In the genomic region with DNA sequence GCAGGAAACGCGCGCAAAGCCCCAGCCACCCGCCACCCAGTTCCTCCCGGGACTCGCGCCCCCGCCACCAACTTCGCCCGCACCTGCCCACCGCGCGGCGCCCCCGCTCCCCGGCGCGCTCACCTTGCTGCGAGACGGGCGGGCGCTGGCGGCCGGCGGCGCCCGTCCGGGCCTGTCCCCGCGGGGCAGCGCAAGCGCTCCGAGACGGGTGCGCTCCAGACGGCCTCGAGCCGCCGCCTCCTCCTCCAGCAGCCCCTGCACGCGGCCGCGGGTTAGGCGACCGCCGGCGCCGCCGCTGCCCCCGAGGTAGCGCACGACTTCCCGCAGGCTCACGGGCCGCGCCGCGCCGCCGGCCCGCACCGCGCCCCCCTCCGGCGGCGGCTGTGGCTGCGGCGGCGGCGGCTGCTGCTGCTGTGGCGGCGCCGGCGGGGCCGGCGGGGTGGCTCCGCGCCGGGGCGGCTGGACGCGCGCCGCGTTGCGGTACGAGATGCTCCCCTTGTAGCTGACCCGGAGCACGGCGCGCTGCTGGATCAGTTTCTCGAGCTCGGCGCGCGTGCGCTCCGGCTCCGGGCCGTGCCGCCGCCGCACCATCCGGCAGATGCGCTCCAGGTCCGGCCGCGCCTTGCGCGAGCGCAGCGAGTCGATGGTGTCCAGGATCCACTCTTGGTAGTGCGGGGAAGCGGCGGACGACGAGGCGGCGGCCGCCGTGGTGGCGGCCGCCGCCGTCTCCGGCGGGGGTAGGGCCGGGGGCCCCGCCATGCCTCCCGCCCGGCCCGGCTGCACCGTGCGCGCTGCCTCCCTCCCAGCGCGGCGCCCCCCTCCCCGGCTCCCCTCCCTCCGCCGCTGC, we compare ENCODE assay signal across 7 cellular contexts. TPM values are rescaled to one million over a fixed set of nuclear protein-coding genes. Genes with fewer than 3 reads are reported as not detected.
DNase-seq lines count a peak whose midpoint lies in the region; ATAC-seq, FAIRE-seq and TF ChIP-seq lines count a peak whose summit lies in the region.

No MANE protein-coding gene starts in this region.

- peaks cover 10% of the 10 kb centered on the region for H3K9me3 ChIP-seq in K562 (replicated peaks; ENCODE audit: control insufficient read depth, insufficient read depth, low read depth, low read length)
- H3K9me3 ChIP-seq in iPS-18c (ENCODE audit: control insufficient read depth, insufficient read depth, low read length), result peaks cover 3% of the 10 kb centered on the region
- H3K9me3 ChIP-seq in smooth muscle cell (replicated peaks; ENCODE audit: low read depth), result no peaks in the 10 kb centered on the region

- H3K36me3 ChIP-seq in K562 (ENCODE audit: control insufficient read depth, insufficient read depth, low read length) (peaks cover 22% of the 10 kb centered on the region; the same call in 2 of the 3 replicates), smooth muscle cell (ENCODE audit: low read depth) (no peaks in the 10 kb centered on the region)

- TF ChIP-seq EP300 in K562 (IDR thresholded peaks at IDR 0.05; ENCODE audit: low read length), result no peak

- no peak for TF ChIP-seq POLR2A in K562 (conservative IDR thresholded peaks at IDR 0.05)

- H3K4me1 ChIP-seq in K562 (replicated peaks in 1 of 2; ENCODE audit: control insufficient read depth in 2 of 2, insufficient read depth in 2 of 2, low read length in 2 of 2) (peaks cover 12 to 39% of the 10 kb centered on the region in 2 experiments; a peak in 3 of 5 replicates), smooth muscle cell (ENCODE audit: low read depth) (no peaks in the 10 kb centered on the region)

- H3K9me1 ChIP-seq in K562 (ENCODE audit: control insufficient read depth, insufficient read depth, low read length), result no peaks in the 10 kb centered on the region

- no peak for FAIRE-seq in K562 (lab: Jason Lieb, UNC)

- H3F3A ChIP-seq in smooth muscle cell (ENCODE audit: low read depth), result no peaks in the 10 kb centered on the region

- peak overlapping the region; percentile 79 for H3K27ac ChIP-seq in K562 (ENCODE audit: extremely low read depth, low read depth, low read length)
- H3K27ac ChIP-seq in smooth muscle cell (ENCODE audit: low read depth), result no peak overlapping the region

- BruUV-seq in K562 (replicated peaks; lab: Mats Ljungman, UMichigan), result no TSS peak

- ATAC-seq in HG03439 (IDR thresholded peaks at IDR 0.05; ENCODE audit: unreplicated experiment) (peak; percentile 11), K562 (peak; percentile 11)

- H3K4me2 ChIP-seq in K562 (ENCODE audit: insufficient read depth, low read length) (peak overlapping the region; percentile 70), smooth muscle cell (peak overlapping the region; percentile 100)

- in situ Hi-C loops in K562 (cut with MboI), result no loop called here

- peaks cover 8% of the 10 kb centered on the region for H3K9me3 Mint-ChIP-seq in T-helper 1 cell treated with Interleukin-12 subunit alpha and Interleukin-12 subunit beta and Interleukin-4 antibody, amounts not matched to agents 30 μg/mL and 1 μg/mL, for 36 hours

- H3K9ac ChIP-seq in K562 (ENCODE audit: insufficient read depth in 1 of 2, low read depth in 2 of 2, low read length in 2 of 2) (peak overlapping the region; percentile 61 to 95), smooth muscle cell (ENCODE audit: low read depth) (no peak overlapping the region)

- H3K4me1 Mint-ChIP-seq in T-helper 1 cell treated with Interleukin-12 subunit alpha and Interleukin-12 subunit beta and Interleukin-4 antibody, amounts not matched to agents 30 μg/mL and 1 μg/mL, for 36 hours (ENCODE audit: low read depth), result peaks cover 18% of the 10 kb centered on the region

- no peaks in the 10 kb centered on the region for H4K20me1 ChIP-seq in K562 (replicated peaks; ENCODE audit: control insufficient read depth, insufficient read depth, low read length)
- peaks cover 12% of the 10 kb centered on the region for H4K20me1 ChIP-seq in smooth muscle cell (ENCODE audit: low read depth)

- TF ChIP-seq RAD21 in K562 (CRISPR knock-in tag; conservative IDR thresholded peaks at IDR 0.05 in 1 of 2, IDR thresholded peaks at IDR 0.05 in 1 of 2), result peak in 1 of 2 experiments; percentile 3; a peak in 1 of 4 replicates

- under 1% methylated on average over 56 of the region's 142 CpGs for WGBS in K562 (ENCODE audit: insufficient coverage, low coverage, missing lambda C conversion rate)
- WGBS in smooth muscle cell (ENCODE audit: low lambda C conversion rate), result 1% methylated on average over 28 of the region's 142 CpGs

- CTCF ChIA-PET in K562 (lab: Yijun Ruan, JAX; ENCODE audit: low intra/inter-chr PET ratio), result interaction anchor here (0.6 to 1.0 kb wide), 3 partner anchors 17 to 211 kb away, joined by 3 to 5 read pairs (median 3); no protein-coding TSS in a partner anchor

- no peaks in the 10 kb centered on the region for H3K27me3 ChIP-seq in K562 (ENCODE audit: control insufficient read depth in 2 of 2, insufficient read depth in 2 of 2, low read length in 2 of 2)
- H3K27me3 ChIP-seq in smooth muscle cell (ENCODE audit: low read depth), result no peaks in the 10 kb centered on the region

- H3K4me3 Mint-ChIP-seq in T-helper 1 cell treated with Interleukin-12 subunit alpha and Interleukin-12 subunit beta and Interleukin-4 antibody, amounts not matched to agents 30 μg/mL and 1 μg/mL, for 36 hours, result peak overlapping the region; percentile 82

- peaks cover 17% of the 10 kb centered on the region for H3K36me3 Mint-ChIP-seq in T-helper 1 cell treated with Interleukin-12 subunit alpha and Interleukin-12 subunit beta and Interleukin-4 antibody, amounts not matched to agents 30 μg/mL and 1 μg/mL, for 36 hours (ENCODE audit: low read depth)

- H3K79me2 ChIP-seq in K562 (ENCODE audit: control insufficient read depth, insufficient read depth, low read length), result peaks cover 13% of the 10 kb centered on the region
- no peaks in the 10 kb centered on the region for H3K79me2 ChIP-seq in smooth muscle cell (ENCODE audit: low read depth)

- H3K4me3 ChIP-seq in GM12864 (ENCODE audit: low read depth, low read length) (peak overlapping the region; percentile 62), K562 (peak overlapping the region; percentile 63), iPS-18c (ENCODE audit: insufficient read depth, low read depth, low read length) (peak overlapping the region; percentile 61), smooth muscle cell (peak overlapping the region; percentile 97)

- H3K27ac Mint-ChIP-seq in T-helper 1 cell treated with Interleukin-12 subunit alpha and Interleukin-12 subunit beta and Interleukin-4 antibody, amounts not matched to agents 30 μg/mL and 1 μg/mL, for 36 hours, result peak overlapping the region; percentile 4

- H2AFZ ChIP-seq in K562 (ENCODE audit: low read depth, low read length) (peak overlapping the region; percentile 70; the same call in 1 of the 2 replicates), smooth muscle cell (ENCODE audit: low read depth) (no peak overlapping the region)

- intact Hi-C loops in K562 (cut with micrococcal nuclease), result loop anchor here (2.0 kb wide), 1 partner anchor 47 kb away; a partner anchor contains a TSS

- POLR2A ChIA-PET in K562 (lab: Yijun Ruan, JAX), result no interaction called here

- DNase-seq in GM12864 (ENCODE audit: low read depth), result no peak
- peak; percentile 70 to 76 (median 72) for DNase-seq in K562 (ENCODE audit: extremely low read depth in 1 of 4, low spot score in 3 of 4)
- no peak for DNase-seq in smooth muscle cell (lab: John Stamatoyannopoulos, UW; ENCODE audit: unreplicated experiment)
- no peak for DNase-seq in NCI-H1694 treated with DMSO at 0.1 percent for 48 hours (lab: John Stamatoyannopoulos, UW)

- no peaks in the 10 kb centered on the region for H3K27me3 Mint-ChIP-seq in T-helper 1 cell treated with Interleukin-12 subunit alpha and Interleukin-12 subunit beta and Interleukin-4 antibody, amounts not matched to agents 30 μg/mL and 1 μg/mL, for 36 hours (ENCODE audit: low read depth)

- peak; percentile 6 for TF ChIP-seq CTCF in GM12864 (IDR thresholded peaks at IDR 0.05; ENCODE audit: low read depth, low read length, missing control alignments)
- TF ChIP-seq CTCF in K562 (IDR thresholded peaks at IDR 0.05 in 2 of 3, conservative IDR thresholded peaks at IDR 0.05 in 1 of 3; ENCODE audit: insufficient read depth in 2 of 3, low read depth in 1 of 3, low read length in 3 of 3), result peak in 2 of 3 experiments; percentile 19 to 31; a peak in 2 of 6 replicates
- TF ChIP-seq CTCF in smooth muscle cell (IDR thresholded peaks at IDR 0.05; ENCODE audit: borderline replicate concordance, insufficient read depth, poor library complexity, severe bottlenecking), result no peak

RNA-seq across cellular contexts. Expression of a gene that starts 0.7 kb away (rescaled TPM):
- 9.8 and 27.6 TPM in 2 replicates for total RNA-seq in K562 (2011; cell fraction: chromatin; rRNA removed; ENCODE audit: low replicate concordance)
- 23.5 and 24.9 TPM in 2 replicates for total RNA-seq in K562 (2011; cell fraction: nucleolus; rRNA removed)
- 12.7 and 15.1 TPM in 2 replicates for total RNA-seq in K562 (2011; cell fraction: nucleoplasm; rRNA removed)
- 65.4 and 71.9 TPM in 2 replicates for total RNA-seq in K562 (2014; rRNA removed)
- total RNA-seq in K562 (2014; rRNA removed; fragmentation: Illumina TruSeq; extraction: Trizol), result 15.4 and 16.0 TPM in 2 replicates
- 43.5 and 51.7 TPM in 2 replicates for total RNA-seq in K562 (2015; rRNA removed; fragmentation: Illumina TruSeq; extraction: Trizol)
- total RNA-seq in K562 (2021), result 85.9 and 96.0 TPM in 2 replicates
- 14.3 and 14.8 TPM in 2 replicates for polyA plus RNA-seq in K562 (2011; rRNA removed)
- 15.9 and 30.2 TPM in 2 replicates for polyA plus RNA-seq in K562 (2011; cell fraction: cytosol; rRNA removed)
- 34.7 and 64.0 TPM in 2 replicates for polyA plus RNA-seq in K562 (2011; cell fraction: nucleus; rRNA removed)
- polyA plus RNA-seq in K562 (2012), result 39.1 and 39.7 TPM in 2 replicates
- 45.7 and 48.9 TPM in 2 replicates for polyA plus RNA-seq in K562 (2014; fragmentation: Illumina TruSeq; extraction: Trizol)
- polyA plus RNA-seq in K562 (2014; fragmentation: Nextera tagmentation; extraction: Ambion mirVana), result 1 to 10 TPM; 2.9 to 3.1 TPM
- polyA plus RNA-seq in K562 (2014; rRNA removed), result 44.5 and 47.8 TPM in 2 replicates
- polyA minus RNA-seq in K562 (2011; rRNA and poly(A)+ RNA removed), result 4.1 and 7.6 TPM in 2 replicates
- polyA minus RNA-seq in K562 (2011; cell fraction: cytosol; rRNA and poly(A)+ RNA removed), result 22.9 and 32.7 TPM in 2 replicates
- 4.8 and 5.0 TPM in 2 replicates for polyA minus RNA-seq in K562 (2011; cell fraction: nucleus; rRNA and poly(A)+ RNA removed)
- 35.0 and 46.7 TPM in 2 replicates for total RNA-seq in smooth muscle cell
- polyA plus RNA-seq in smooth muscle cell, result 71.3 and 84.1 TPM in 2 replicates

RNA-seq across cellular contexts. Expression of a gene that starts 4.3 kb away (rescaled TPM):
- 0.83 and 2.1 TPM in 2 replicates for total RNA-seq in K562 (2011; cell fraction: chromatin; rRNA removed; ENCODE audit: low replicate concordance)
- 3.7 and 4.5 TPM in 2 replicates for total RNA-seq in K562 (2011; cell fraction: nucleolus; rRNA removed)
- 1.8 and 2.1 TPM in 2 replicates for total RNA-seq in K562 (2011; cell fraction: nucleoplasm; rRNA removed)
- 0.45 and 1.5 TPM in 2 replicates for total RNA-seq in K562 (2014; rRNA removed)
- total RNA-seq in K562 (2014; rRNA removed; fragmentation: Illumina TruSeq; extraction: Trizol), result 0.35 TPM in 1 of 2 replicates, not detected in the other
- total RNA-seq in K562 (2015; rRNA removed; fragmentation: Illumina TruSeq; extraction: Trizol), result 0.29 and 0.53 TPM in 2 replicates
- 1.1 and 2.1 TPM in 2 replicates for total RNA-seq in K562 (2021)
- 0.39 and 0.56 TPM in 2 replicates for polyA plus RNA-seq in K562 (2011; rRNA removed)
- 0.46 and 0.97 TPM in 2 replicates for polyA plus RNA-seq in K562 (2011; cell fraction: cytosol; rRNA removed)
- polyA plus RNA-seq in K562 (2011; cell fraction: nucleus; rRNA removed), result 1.2 and 3.8 TPM in 2 replicates
- 0.62 and 0.68 TPM in 2 replicates for polyA plus RNA-seq in K562 (2012)
- polyA plus RNA-seq in K562 (2014; fragmentation: Illumina TruSeq; extraction: Trizol), result 0.28 and 0.39 TPM in 2 replicates
- polyA plus RNA-seq in K562 (2014; fragmentation: Nextera tagmentation; extraction: Ambion mirVana), result not detected
- polyA plus RNA-seq in K562 (2014; rRNA removed), result 1.8 TPM in 1 of 2 replicates, not detected in the other
- 0.14 TPM in 1 of 2 replicates, not detected in the other for polyA minus RNA-seq in K562 (2011; rRNA and poly(A)+ RNA removed)
- not detected in 2 replicates for polyA minus RNA-seq in K562 (2011; cell fraction: cytosol; rRNA and poly(A)+ RNA removed)
- polyA minus RNA-seq in K562 (2011; cell fraction: nucleus; rRNA and poly(A)+ RNA removed), result 1.5 and 3.0 TPM in 2 replicates
- not detected in 2 replicates for total RNA-seq in smooth muscle cell
- 0.17 and 0.49 TPM in 2 replicates for polyA plus RNA-seq in smooth muscle cell

RNA-seq across cellular contexts. Expression of a gene that starts 17.3 kb away (rescaled TPM):
- 1.7 and 5.3 TPM in 2 replicates for total RNA-seq in K562 (2011; cell fraction: chromatin; rRNA removed; ENCODE audit: low replicate concordance)
- total RNA-seq in K562 (2011; cell fraction: nucleolus; rRNA removed), result 5.5 and 5.7 TPM in 2 replicates
- total RNA-seq in K562 (2011; cell fraction: nucleoplasm; rRNA removed), result 4.1 and 5.0 TPM in 2 replicates
- total RNA-seq in K562 (2014; rRNA removed), result 3.1 and 3.9 TPM in 2 replicates
- 0.69 and 0.73 TPM in 2 replicates for total RNA-seq in K562 (2014; rRNA removed; fragmentation: Illumina TruSeq; extraction: Trizol)
- total RNA-seq in K562 (2015; rRNA removed; fragmentation: Illumina TruSeq; extraction: Trizol), result 1.6 and 1.9 TPM in 2 replicates
- 1.9 and 2.9 TPM in 2 replicates for total RNA-seq in K562 (2021)
- 1.2 and 2.1 TPM in 2 replicates for polyA plus RNA-seq in K562 (2011; rRNA removed)
- 2.1 and 3.0 TPM in 2 replicates for polyA plus RNA-seq in K562 (2011; cell fraction: cytosol; rRNA removed)
- polyA plus RNA-seq in K562 (2011; cell fraction: nucleus; rRNA removed), result 8.6 and 12.9 TPM in 2 replicates
- polyA plus RNA-seq in K562 (2012), result 3.6 and 4.2 TPM in 2 replicates
- 2.6 and 3.2 TPM in 2 replicates for polyA plus RNA-seq in K562 (2014; fragmentation: Illumina TruSeq; extraction: Trizol)
- under 1 TPM; 0.25 to 0.37 TPM for polyA plus RNA-seq in K562 (2014; fragmentation: Nextera tagmentation; extraction: Ambion mirVana)
- polyA plus RNA-seq in K562 (2014; rRNA removed), result 5.4 and 5.6 TPM in 2 replicates
- polyA minus RNA-seq in K562 (2011; rRNA and poly(A)+ RNA removed), result not detected in 2 replicates
- polyA minus RNA-seq in K562 (2011; cell fraction: cytosol; rRNA and poly(A)+ RNA removed), result 0.91 TPM in 1 of 2 replicates, not detected in the other
- 1.8 and 1.9 TPM in 2 replicates for polyA minus RNA-seq in K562 (2011; cell fraction: nucleus; rRNA and poly(A)+ RNA removed)
- total RNA-seq in smooth muscle cell, result 2.4 TPM in 1 of 2 replicates, not detected in the other
- 0.61 and 2.0 TPM in 2 replicates for polyA plus RNA-seq in smooth muscle cell

RNA-seq across cellular contexts. Expression of a gene that starts 27.7 kb away (rescaled TPM):
- 26.1 and 58.3 TPM in 2 replicates for total RNA-seq in K562 (2011; cell fraction: chromatin; rRNA removed; ENCODE audit: low replicate concordance)
- 30.5 and 42.7 TPM in 2 replicates for total RNA-seq in K562 (2011; cell fraction: nucleolus; rRNA removed)
- total RNA-seq in K562 (2011; cell fraction: nucleoplasm; rRNA removed), result 28.7 and 35.1 TPM in 2 replicates
- total RNA-seq in K562 (2014; rRNA removed) (8.4 and 12.7 TPM in 2 replicates), K562 (2014; rRNA removed; fragmentation: Illumina TruSeq; extraction: Trizol) (10.6 and 13.0 TPM in 2 replicates), K562 (2015; rRNA removed; fragmentation: Illumina TruSeq; extraction: Trizol) (11.9 and 12.2 TPM in 2 replicates), K562 (2021) (57.8 and 63.1 TPM in 2 replicates), smooth muscle cell (20.7 and 30.3 TPM in 2 replicates)
- polyA plus RNA-seq in K562 (2011; rRNA removed) (19.9 and 22.9 TPM in 2 replicates), K562 (2014; fragmentation: Illumina TruSeq; extraction: Trizol) (50.6 and 59.4 TPM in 2 replicates), K562 (2014; fragmentation: Nextera tagmentation; extraction: Ambion mirVana) (1 to 10 TPM; 1.2 to 1.7 TPM), K562 (2014; rRNA removed) (37.6 and 39.7 TPM in 2 replicates), smooth muscle cell (11.1 and 14.4 TPM in 2 replicates)
- polyA plus RNA-seq in K562 (2011; cell fraction: cytosol; rRNA removed), result 18.1 and 22.9 TPM in 2 replicates
- polyA plus RNA-seq in K562 (2011; cell fraction: nucleus; rRNA removed), result 9.4 and 10.8 TPM in 2 replicates
- polyA plus RNA-seq in K562 (2012), result 53.1 and 56.7 TPM in 2 replicates
- polyA minus RNA-seq in K562 (2011; rRNA and poly(A)+ RNA removed), result 16.0 and 20.3 TPM in 2 replicates
- polyA minus RNA-seq in K562 (2011; cell fraction: cytosol; rRNA and poly(A)+ RNA removed), result 18.1 and 18.7 TPM in 2 replicates
- 7.5 and 8.3 TPM in 2 replicates for polyA minus RNA-seq in K562 (2011; cell fraction: nucleus; rRNA and poly(A)+ RNA removed)

RNA-seq across cellular contexts. Expression of a gene that starts 28.0 kb away (rescaled TPM):
- total RNA-seq in K562 (2011; cell fraction: chromatin; rRNA removed; ENCODE audit: low replicate concordance), result 0.53 and 0.76 TPM in 2 replicates
- 0.33 and 0.92 TPM in 2 replicates for total RNA-seq in K562 (2011; cell fraction: nucleolus; rRNA removed)
- 0.73 and 0.99 TPM in 2 replicates for total RNA-seq in K562 (2011; cell fraction: nucleoplasm; rRNA removed)
- 8.2 and 8.9 TPM in 2 replicates for total RNA-seq in K562 (2014; rRNA removed)
- total RNA-seq in K562 (2014; rRNA removed; fragmentation: Illumina TruSeq; extraction: Trizol), result 2.5 and 2.8 TPM in 2 replicates
- 3.3 and 3.7 TPM in 2 replicates for total RNA-seq in K562 (2015; rRNA removed; fragmentation: Illumina TruSeq; extraction: Trizol)
- total RNA-seq in K562 (2021), result 7.6 and 9.3 TPM in 2 replicates
- polyA plus RNA-seq in K562 (2011; rRNA removed), result 2.3 and 2.9 TPM in 2 replicates
- polyA plus RNA-seq in K562 (2011; cell fraction: cytosol; rRNA removed), result 2.1 and 6.1 TPM in 2 replicates
- polyA plus RNA-seq in K562 (2011; cell fraction: nucleus; rRNA removed), result 1.1 and 2.9 TPM in 2 replicates
- 2.0 and 13.9 TPM in 2 replicates for polyA plus RNA-seq in K562 (2012)
- polyA plus RNA-seq in K562 (2014; fragmentation: Illumina TruSeq; extraction: Trizol), result 7.4 and 10.8 TPM in 2 replicates
- under 1 TPM; 0.07 to 0.29 TPM for polyA plus RNA-seq in K562 (2014; fragmentation: Nextera tagmentation; extraction: Ambion mirVana)
- polyA plus RNA-seq in K562 (2014; rRNA removed), result 8.9 and 12.1 TPM in 2 replicates
- 0.39 and 1.3 TPM in 2 replicates for polyA minus RNA-seq in K562 (2011; rRNA and poly(A)+ RNA removed)
- 0.91 and 1.4 TPM in 2 replicates for polyA minus RNA-seq in K562 (2011; cell fraction: cytosol; rRNA and poly(A)+ RNA removed)
- polyA minus RNA-seq in K562 (2011; cell fraction: nucleus; rRNA and poly(A)+ RNA removed), result 0.27 and 0.56 TPM in 2 replicates
- 1.6 TPM in 1 of 2 replicates, not detected in the other for total RNA-seq in smooth muscle cell
- polyA plus RNA-seq in smooth muscle cell, result 0.55 and 1.4 TPM in 2 replicates

Comparison
In these comparisons a context has a peak if more than half of its experiments do, and no peak if none do; other contexts are left out.
1. DNase-seq: peak in K562 (4 of 4); none in GM12864 (single experiment), smooth muscle cell (single experiment) and NCI-H1694 treated with DMSO at 0.1 percent for 48 hours (single experiment).
2. Peak in every context shown above with its lines, with median percentiles within 50 percentile points of each other: H3K4me3 ChIP-seq.